ENCODE assay signal across 8 cellular contexts in genomic region chr1:235367000-235367908, GRCh38. TPM values are rescaled to one million over a fixed set of nuclear protein-coding genes. Genes with fewer than 3 reads are reported as not detected.
DNase-seq lines count a peak whose midpoint lies in the region; ATAC-seq and TF ChIP-seq lines count a peak whose summit lies in the region.

TBCE (plus strand) TSS chr1:235367427; CDS start chr1:235380050, 12,623 bp downstream.

- DNase-seq in GM06990 (ENCODE audit: extremely low read depth, insufficient read length) (peak; percentile 92), NCI-H1048 (lab: John Stamatoyannopoulos, UW) (peak; percentile 99), SKM-1 (lab: John Stamatoyannopoulos, UW; ENCODE audit: unreplicated experiment) (peak; percentile 98), globus pallidus (ENCODE audit: low spot score) (peak; percentile 96), nucleus accumbens (lab: John Stamatoyannopoulos, UW) (peak; percentile 59 to 97 (median 90)), suprapubic skin (ENCODE audit: low spot score in 2 of 2) (peak; percentile 97)
- peak; percentile 85 to 92 for DNase-seq in activated naive CD4-positive, alpha-beta T cell treated with anti-CD3 and anti-CD28 coated beads, Interleukin-2, amount 50 U/mL, for 72 hours (ENCODE audit: low spot score in 2 of 2)

- H3K27me3 ChIP-seq in GM06990 (replicated peaks; ENCODE audit: control insufficient read depth, insufficient read depth, low read length) (no peaks in the 10 kb centered on the region), suprapubic skin (no peaks in the 10 kb centered on the region)

- H3K36me3 ChIP-seq in GM06990 (ENCODE audit: control insufficient read depth, insufficient read depth, low read length) (no peaks in the 10 kb centered on the region), suprapubic skin (no peaks in the 10 kb centered on the region)

- peak within 1 kb of the TSS; percentile 91 to 93 for H3K27ac Mint-ChIP-seq in activated naive CD4-positive, alpha-beta T cell treated with anti-CD3 and anti-CD28 coated beads, Interleukin-2, amount 50 U/mL, for 72 hours

- peaks cover 6% of the 10 kb centered on the region for H3K4me1 ChIP-seq in suprapubic skin

- under 1% methylated on average over 32 of the region's 38 CpGs for WGBS in suprapubic skin

- no peak for TF ChIP-seq EP300 in suprapubic skin (IDR thresholded peaks at IDR 0.05)

- TF ChIP-seq POLR2A in suprapubic skin (IDR thresholded peaks at IDR 0.05), result peak in 1 of 2 donors; percentile 51

- ATAC-seq in HG02571 (IDR thresholded peaks at IDR 0.05; ENCODE audit: unreplicated experiment), result peak; percentile 100
- ATAC-seq in activated naive CD4-positive, alpha-beta T cell treated with anti-CD3 and anti-CD28 coated beads, Interleukin-2, amount 50 U/mL, for 72 hours, result peak; percentile 97 to 100

- peak within 1 kb of the TSS; percentile 77 for H3K27ac ChIP-seq in suprapubic skin

- TF ChIP-seq CTCF in GM06990 (IDR thresholded peaks at IDR 0.05; ENCODE audit: insufficient read depth, low read length, poor library complexity, severe bottlenecking), result no peak
- TF ChIP-seq CTCF in suprapubic skin (IDR thresholded peaks at IDR 0.05), result no peak

- H3K4me3 ChIP-seq in GM06990 (replicated peaks; ENCODE audit: low read depth, low read length) (peak within 1 kb of the TSS; percentile 86), suprapubic skin (peak within 1 kb of the TSS; percentile 74)

- H3K36me3 Mint-ChIP-seq in activated naive CD4-positive, alpha-beta T cell treated with anti-CD3 and anti-CD28 coated beads, Interleukin-2, amount 50 U/mL, for 72 hours, result peaks cover 4 to 10% of the 10 kb centered on the region in 2 donors

- H3K9me3 ChIP-seq in suprapubic skin, result no peaks in the 10 kb centered on the region

- H3K9me3 Mint-ChIP-seq in activated naive CD4-positive, alpha-beta T cell treated with anti-CD3 and anti-CD28 coated beads, Interleukin-2, amount 50 U/mL, for 72 hours, result no peaks in the 10 kb centered on the region

RNA-seq across cellular contexts. Expression of gene TBCE, which starts in this region (rescaled TPM):
- total RNA-seq in activated naive CD4-positive, alpha-beta T cell treated with anti-CD3 and anti-CD28 coated beads, Interleukin-2, amount 50 U/mL, for 72 hours, result 10 to 100 TPM; 26.9 to 28.8 TPM
- 10 to 100 TPM; 12.0 to 33.3 (median 21.1) TPM for total RNA-seq in suprapubic skin

Comparison
In these comparisons a context has a peak if more than half of its experiments do, and no peak if none do; other contexts are left out.
1. Peak in every context shown above with its lines: DNase-seq, ATAC-seq, H3K4me3 ChIP-seq and H3K27ac ChIP-seq.